Comparison of ENCODE assay signal across 8 cellular contexts in genomic region chr10:109922353-109922975, GRCh38. TPM values are rescaled to one million over a fixed set of nuclear protein-coding genes. Genes with fewer than 3 reads are reported as not detected.
DNase-seq lines count a peak whose midpoint lies in the region; ATAC-seq and TF ChIP-seq lines count a peak whose summit lies in the region.

No MANE protein-coding gene starts in this region.

- no peak for DNase-seq in AG04450 (ENCODE audit: low read depth, low spot score)
- no peak for DNase-seq in Karpas-422
- no peak for DNase-seq in DMS153 treated with DMSO at 0.1 percent for 48 hours (lab: John Stamatoyannopoulos, UW; ENCODE audit: unreplicated experiment)
- no peak for DNase-seq in iPS-NIHi7 (ENCODE audit: extremely low spot score)
- DNase-seq in GF-D8 (lab: John Stamatoyannopoulos, UW), result no peak

- H3K9me2 ChIP-seq in Karpas-422 (replicated peaks; ENCODE audit: insufficient read depth, low read length), result no peaks in the 10 kb centered on the region

- H3K4me2 ChIP-seq in Karpas-422 (ENCODE audit: low read depth, low read length, poor library complexity, severe bottlenecking), result peak overlapping the region; percentile 93

- H3K9ac ChIP-seq in Karpas-422 (ENCODE audit: low read length), result peak overlapping the region; percentile 84

- H3K4me3 ChIP-seq in AG04450 (ENCODE audit: low read depth, low read length), result peak overlapping the region; percentile 80
- H3K4me3 ChIP-seq in Karpas-422 (ENCODE audit: low read length), result peak overlapping the region; percentile 72
- H3K4me3 ChIP-seq in muscle layer of duodenum (ENCODE audit: low read depth in 1 of 2, low read length in 2 of 2), result peak overlapping the region; percentile 76 to 92

- H3K9me3 ChIP-seq in AG04450 (ENCODE audit: control insufficient read depth, insufficient read depth, low read length), result no peaks in the 10 kb centered on the region; the same call in 1 of the 2 replicates
- H3K9me3 ChIP-seq in Karpas-422 (ENCODE audit: low read length), result no peaks in the 10 kb centered on the region
- no peaks in the 10 kb centered on the region for H3K9me3 ChIP-seq in muscle layer of duodenum (ENCODE audit: control insufficient read depth in 1 of 2, low read length in 2 of 2)

- no peak for TF ChIP-seq CTCF in AG04450 (IDR thresholded peaks at IDR 0.05; ENCODE audit: low read depth, low read length)

- H3K4me1 ChIP-seq in Karpas-422 (ENCODE audit: low read length), result peaks cover 34% of the 10 kb centered on the region
- peaks cover 0 to 16% of the 10 kb centered on the region in 2 donors for H3K4me1 ChIP-seq in muscle layer of duodenum (ENCODE audit: control insufficient read depth in 1 of 2, insufficient read depth in 2 of 2, low read length in 2 of 2)

- no peaks in the 10 kb centered on the region for H4K20me1 ChIP-seq in Karpas-422 (ENCODE audit: insufficient read depth, low read depth, low read length)

- POLR2A ChIA-PET in AG04450 (lab: Yijun Ruan, JAX), result no interaction called here

- ATAC-seq in GM21529 (IDR thresholded peaks at IDR 0.05; ENCODE audit: unreplicated experiment), result no peak

- no peaks in the 10 kb centered on the region for H3K27me3 ChIP-seq in AG04450 (ENCODE audit: control insufficient read depth, insufficient read depth, low read length)
- no peaks in the 10 kb centered on the region for H3K27me3 ChIP-seq in Karpas-422 (ENCODE audit: low read length)
- no peaks in the 10 kb centered on the region for H3K27me3 ChIP-seq in muscle layer of duodenum (ENCODE audit: low read depth, low read length)

- H3K79me2 ChIP-seq in Karpas-422 (ENCODE audit: low read length), result peaks cover 57% of the 10 kb centered on the region

- no peak overlapping the region for H2AFZ ChIP-seq in Karpas-422 (ENCODE audit: low read length)

- H3K27ac ChIP-seq in AG04450 (ENCODE audit: low read depth, low read length), result peak overlapping the region; percentile 47
- peak overlapping the region; percentile 58 for H3K27ac ChIP-seq in Karpas-422 (ENCODE audit: low read length)
- H3K27ac ChIP-seq in cingulate gyrus (ENCODE audit: low read depth, low read length), result peak overlapping the region; percentile 72
- H3K27ac ChIP-seq in muscle layer of duodenum (ENCODE audit: low read length), result peak overlapping the region; percentile 87

- H3K36me3 ChIP-seq in Karpas-422 (ENCODE audit: insufficient read depth, low read length), result peaks cover 11% of the 10 kb centered on the region
- no peaks in the 10 kb centered on the region for H3K36me3 ChIP-seq in muscle layer of duodenum (ENCODE audit: control insufficient read depth in 1 of 2, insufficient read depth in 2 of 2, low read length in 2 of 2)

- CTCF ChIA-PET in AG04450 (lab: Charles Lee), result interaction anchor here (0.5 kb wide), 1 partner anchor 211 kb away, joined by 6 read pairs; no protein-coding TSS in a partner anchor

RNA-seq across cellular contexts. Expression of gene XPNPEP1, which starts 0.8 kb away (rescaled TPM):
- 134 and 209 TPM in 2 replicates for polyA plus RNA-seq in AG04450 (2011; rRNA removed)
- 303 and 472 TPM in 2 replicates for polyA minus RNA-seq in AG04450 (2011; rRNA and poly(A)+ RNA removed)
- 198 and 201 TPM in 2 replicates for total RNA-seq in Karpas-422 (2014; rRNA removed; shearing (Covaris generic); ENCODE audit: low replicate concordance)
